24 cellular contexts compared by ENCODE assay signal in the genomic region with DNA sequence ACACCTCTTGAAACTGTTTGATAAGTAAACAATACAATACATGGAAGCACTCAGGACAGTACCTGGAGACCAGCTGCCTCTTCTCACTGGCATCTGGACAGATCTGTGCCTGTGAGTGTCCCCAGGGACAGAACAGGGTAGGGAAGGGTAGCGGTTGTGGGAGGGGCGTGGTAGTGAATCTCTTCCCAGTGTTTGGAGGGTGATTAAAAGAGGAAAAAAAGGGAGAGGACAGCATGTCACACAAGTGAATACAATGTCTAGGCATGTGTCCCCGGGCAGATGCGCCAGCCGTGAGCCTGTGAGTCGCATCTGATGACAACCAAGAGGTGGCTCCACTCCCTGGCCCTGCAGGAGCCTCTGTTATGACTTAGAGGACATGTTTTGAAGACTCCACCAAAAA.
DNase-seq lines count a peak whose midpoint lies in the region; ATAC-seq lines count a peak whose summit lies in the region.
"Had no signal": no experiment of that assay in that cellular context is flagged by ENCODE, and none has a peak within 500 bp of the region (broad histone marks: within the 10 kb centered on the region; RNA-seq: fewer than 3 reads in every experiment).

No MANE protein-coding gene starts in this region.

- no peaks in the 10 kb centered on the region for H3K36me3 ChIP-seq in effector memory CD4-positive, alpha-beta T cell (ENCODE audit: control insufficient read depth, insufficient read depth, low read length)
- H3K36me3 ChIP-seq: Peyer's patch had no signal

- intact Hi-C loops in right cardiac atrium (cut with DNase I), result no loop called here

- DNase-seq in D341Med (ENCODE audit: low spot score), result peak; percentile 76
- DNase-seq in NCI-H187 (lab: John Stamatoyannopoulos, UW), result peak; percentile 87 to 93
- peak; percentile 72 for DNase-seq in NCI-H510A treated with DMSO at 0.1 percent for 48 hours (lab: John Stamatoyannopoulos, UW)
- peak; percentile 66 to 82 for DNase-seq in SHP77 (lab: John Stamatoyannopoulos, UW)
- DNase-seq in effector memory CD4-positive, alpha-beta T cell, result no peak
- DNase-seq in right cardiac atrium, result no peak
- no peak for DNase-seq in NCI-H446 treated with DMSO at 0.1 percent for 48 hours (lab: John Stamatoyannopoulos, UW)
- DNase-seq: activated B cell treated with CpG ODN at 0.5 μM for 24 hours; activated CD4-positive, alpha-beta T cell treated with anti-CD3 and anti-CD28 coated beads, Interleukin-2, amount 50 U/mL, for 48 hours; activated CD8-positive, alpha-beta memory T cell treated with anti-CD3 and anti-CD28 coated beads, Interleukin-2, amount 50 U/mL, for 4 hours; activated naive CD4-positive, alpha-beta T cell treated with anti-CD3 and anti-CD28 coated beads, Interleukin-2, amount 50 U/mL, for 16 hours; amniotic stem cell; effector CD4-positive, alpha-beta T cell; islet precursor cell; left ventricle myocardium superior; Peyer's patch; posterior cingulate gyrus; stimulated activated CD4-positive, alpha-beta T cell treated with anti-CD3 and anti-CD28 coated beads, Interleukin-4, amount 100 ng/mL, for 4 hours; stimulated activated naive B cell treated with anti-CD40 and anti-IgM and Interleukin-4, amounts not matched to agents 10 μg/mL and 1 μg/mL and 100 μg/mL, for 72 hours; T1000 had no signal

- H3K4me3 ChIP-seq in effector memory CD4-positive, alpha-beta T cell (ENCODE audit: insufficient read depth, low read depth, low read length, poor library complexity, severe bottlenecking), result no peak overlapping the region
- no peak overlapping the region for H3K4me3 ChIP-seq in right cardiac atrium (ENCODE audit: low read length)
- H3K4me3 ChIP-seq: BLaER1, Peyer's patch had no signal

- H3K9me3 ChIP-seq in effector memory CD4-positive, alpha-beta T cell (ENCODE audit: control insufficient read depth, low read length), result peaks cover 4% of the 10 kb centered on the region
- no peaks in the 10 kb centered on the region for H3K9me3 ChIP-seq in right cardiac atrium (ENCODE audit: control insufficient read depth, low read length)

- H3K4me1 ChIP-seq in effector memory CD4-positive, alpha-beta T cell (ENCODE audit: control insufficient read depth, insufficient read depth, low read length, poor library complexity, severe bottlenecking), result no peaks in the 10 kb centered on the region
- no peaks in the 10 kb centered on the region for H3K4me1 ChIP-seq in right cardiac atrium (ENCODE audit: control insufficient read depth, insufficient read depth, low read length)
- H3K4me1 ChIP-seq: BLaER1, Peyer's patch had no signal

- no peaks in the 10 kb centered on the region for H3K27me3 ChIP-seq in effector memory CD4-positive, alpha-beta T cell (replicated peaks; ENCODE audit: control insufficient read depth, insufficient read depth, low read length, poor library complexity, severe bottlenecking)
- no peaks in the 10 kb centered on the region for H3K27me3 ChIP-seq in right cardiac atrium (ENCODE audit: control insufficient read depth, insufficient read depth)
- H3K27me3 ChIP-seq: BLaER1, Peyer's patch had no signal

- 86% methylated on average over 6 of the region's 6 CpGs for WGBS in right cardiac atrium

- no peak overlapping the region for H3K27ac ChIP-seq in effector memory CD4-positive, alpha-beta T cell (ENCODE audit: insufficient read depth, low read length, poor library complexity, severe bottlenecking)
- no peak overlapping the region for H3K27ac ChIP-seq in right cardiac atrium (ENCODE audit: low read length)
- H3K27ac ChIP-seq: BLaER1, epithelial cell of prostate, Peyer's patch had no signal

- no peak for ATAC-seq in right cardiac atrium
- no peak for ATAC-seq in GM21528 (IDR thresholded peaks at IDR 0.05; ENCODE audit: low FRiP score, unreplicated experiment)
- ATAC-seq: left ventricle myocardium superior; sciatic nerve; stimulated activated naive B cell treated with anti-CD40 and anti-IgM and Interleukin-4, amounts not matched to agents 10 μg/mL and 1 μg/mL and 100 μg/mL, for 72 hours had no signal

Comparison
In these comparisons a context has a peak if more than half of its experiments do, and no peak if none do; other contexts are left out.
1. DNase-seq: peak in D341Med (single experiment), NCI-H187 (2 of 2), NCI-H510A treated with DMSO at 0.1 percent for 48 hours (single experiment) and SHP77 (2 of 2); none in effector memory CD4-positive, alpha-beta T cell (0 of 3), right cardiac atrium (0 of 3) and NCI-H446 treated with DMSO at 0.1 percent for 48 hours (single experiment).